In the genomic region with DNA sequence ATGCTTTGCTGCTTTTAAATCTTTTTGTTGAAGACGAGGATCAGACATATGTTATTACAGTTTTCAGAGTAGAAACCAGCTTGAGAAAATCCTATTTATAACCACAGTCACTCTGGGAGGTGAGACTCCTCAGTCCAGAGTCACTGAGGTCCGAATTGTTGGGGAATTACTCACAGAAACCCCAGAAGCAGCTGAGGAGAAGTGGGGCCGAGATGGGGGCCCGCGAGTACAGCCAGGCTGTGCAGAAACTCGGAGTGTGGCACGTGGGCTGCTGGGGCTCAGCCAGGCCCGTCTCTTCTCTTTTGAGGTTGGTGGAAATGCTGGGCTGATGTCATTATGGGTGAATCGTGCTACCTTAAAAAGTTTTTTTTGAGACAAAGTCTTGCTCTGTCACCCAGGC, we compare ENCODE assay signal across 22 cellular contexts. TPM values are rescaled to one million over a fixed set of nuclear protein-coding genes. Genes with fewer than 3 reads are reported as not detected.
DNase-seq lines count a peak whose midpoint lies in the region; ATAC-seq and TF ChIP-seq lines count a peak whose summit lies in the region.
"Had no signal": no experiment of that assay in that cellular context is flagged by ENCODE, and none has a peak within 500 bp of the region (broad histone marks: within the 10 kb centered on the region; RNA-seq: fewer than 3 reads in every experiment).

No MANE protein-coding gene starts in this region.

- H3K4me3 ChIP-seq in smooth muscle cell = no peak overlapping the region
- H3K4me3 ChIP-seq in tibial nerve = no peak overlapping the region
- H3K4me3 ChIP-seq: psoas muscle had no signal

- TF ChIP-seq POLR2A in tibial nerve (IDR thresholded peaks at IDR 0.05) = no peak

- peak overlapping the region; percentile 39 for H3K27ac ChIP-seq in smooth muscle cell (ENCODE audit: low read depth)
- H3K27ac ChIP-seq in tibial nerve = no peak overlapping the region
- H3K27ac ChIP-seq: psoas muscle had no signal

- WGBS in smooth muscle cell (ENCODE audit: low lambda C conversion rate) = 53% methylated on average over 8 of the region's 9 CpGs
- 70 to 71% methylated on average over 9 of the region's 9 CpGs for WGBS in tibial nerve, 2 donors

- H3K4me1 ChIP-seq in smooth muscle cell (ENCODE audit: low read depth) (peaks cover 5% of the 10 kb centered on the region), tibial nerve (peaks cover 0 to 15% (median 0%) of the 10 kb centered on the region in 4 donors)
- H3K4me1 ChIP-seq: psoas muscle had no signal

- no peak overlapping the region for H3K4me2 ChIP-seq in smooth muscle cell

- peak; percentile 74 for DNase-seq in GM03348 (ENCODE audit: low spot score)
- peak; percentile 57 for DNase-seq in RKO (ENCODE audit: low spot score)
- peak; percentile 23 for DNase-seq in fibroblast of peridontal ligament (ENCODE audit: extremely low read depth)
- no peak for DNase-seq in smooth muscle cell (lab: John Stamatoyannopoulos, UW; ENCODE audit: unreplicated experiment)
- no peak for DNase-seq in NCI-H2107 treated with DMSO at 0.1 percent for 48 hours (lab: John Stamatoyannopoulos, UW; ENCODE audit: unreplicated experiment)
- no peak for DNase-seq in nucleus accumbens (lab: John Stamatoyannopoulos, UW)
- DNase-seq in tibial nerve (ENCODE audit: low spot score in 2 of 2) = no peak
- DNase-seq: activated B cell treated with CpG ODN at 0.5 μM for 24 hours; activated CD8-positive, alpha-beta memory T cell treated with anti-CD3 and anti-CD28 coated beads for 24 hours; anterior cingulate cortex; DMS79 treated with DMSO at 0.1 percent for 48 hours; dorsolateral prefrontal cortex; GOT3; left ventricle myocardium superior; naive thymus-derived CD8-positive, alpha-beta T cell; psoas muscle; substantia nigra had no signal

- H3K9me3 ChIP-seq in smooth muscle cell (replicated peaks; ENCODE audit: low read depth) = no peaks in the 10 kb centered on the region
- peaks cover 0 to 6% (median 0%) of the 10 kb centered on the region in 4 donors for H3K9me3 ChIP-seq in tibial nerve
- H3K9me3 ChIP-seq: psoas muscle had no signal

- no peaks in the 10 kb centered on the region for H4K20me1 ChIP-seq in smooth muscle cell (ENCODE audit: low read depth)

- H3K79me2 ChIP-seq in smooth muscle cell (ENCODE audit: low read depth) = no peaks in the 10 kb centered on the region

- no peaks in the 10 kb centered on the region for H3F3A ChIP-seq in smooth muscle cell (ENCODE audit: low read depth)

- TF ChIP-seq CTCF in smooth muscle cell (IDR thresholded peaks at IDR 0.05; ENCODE audit: borderline replicate concordance, insufficient read depth, poor library complexity, severe bottlenecking) (no peak), tibial nerve (IDR thresholded peaks at IDR 0.05) (no peak)

- ATAC-seq in GM19467 (IDR thresholded peaks at IDR 0.05; ENCODE audit: unreplicated experiment) = no peak
- ATAC-seq: HepG2; left ventricle myocardium superior; naive thymus-derived CD8-positive, alpha-beta T cell; psoas muscle had no signal

- no peak for TF ChIP-seq EP300 in tibial nerve (IDR thresholded peaks at IDR 0.05)

- no peak overlapping the region for H3K9ac ChIP-seq in smooth muscle cell (ENCODE audit: low read depth)

- no peaks in the 10 kb centered on the region for H3K27me3 ChIP-seq in smooth muscle cell (ENCODE audit: low read depth)
- H3K27me3 ChIP-seq in tibial nerve = peaks cover 1 to 66% of the 10 kb centered on the region in 2 donors

- H2AFZ ChIP-seq in smooth muscle cell (ENCODE audit: low read depth) = no peak overlapping the region

- H3K36me3 ChIP-seq in smooth muscle cell (ENCODE audit: low read depth) (no peaks in the 10 kb centered on the region), tibial nerve (no peaks in the 10 kb centered on the region)

RNA-seq across cellular contexts. Expression of a gene that starts 14.4 kb away (rescaled TPM):
- total RNA-seq in smooth muscle cell = not detected in 2 replicates
- not detected in 2 replicates for polyA plus RNA-seq in smooth muscle cell
- total RNA-seq in tibial nerve = not detected
- total RNA-seq: activated B cell treated with CpG ODN at 0.5 μM for 24 hours; activated T-helper 2 cell treated with anti-CD3 and anti-CD28 coated beads, Interferon-gamma antibody, Interleukin-2, Interleukin-4, amounts not matched to agents 10 μg/mL and 5 μg/mL and 100 μg/mL, durations not matched to agents 14 hours and 24 hours and 36 hours; CD4-positive, alpha-beta memory T cell; HepG2; left ventricle myocardium superior; naive thymus-derived CD8-positive, alpha-beta T cell; psoas muscle; T-helper 1 cell treated with Interleukin-12 subunit alpha and Interleukin-12 subunit beta and Interleukin-4 antibody, amounts not matched to agents 30 ng/mL and 1 ng/mL, for 36 hours had no signal
- polyA plus RNA-seq: CD4-positive, alpha-beta memory T cell; HepG2; naive thymus-derived CD8-positive, alpha-beta T cell; psoas muscle had no signal

RNA-seq across cellular contexts. Expression of a gene that starts 26.6 kb away (rescaled TPM):
- total RNA-seq in smooth muscle cell (11.4 and 27.2 TPM in 2 replicates), tibial nerve (10 to 100 TPM in 3 of 4 donors, 1 to 10 TPM in 1; 6.1 to 57.5 (median 17.7) TPM)
- polyA plus RNA-seq in smooth muscle cell = 33.2 and 39.8 TPM in 2 replicates

RNA-seq across cellular contexts. Expression of a gene that starts 26.8 kb away (rescaled TPM):
- total RNA-seq in smooth muscle cell (7.8 and 20.8 TPM in 2 replicates), tibial nerve (10 to 100 TPM in 3 of 4 donors, 1 to 10 TPM in 1; 8.5 to 18.3 (median 12.5) TPM)
- 20.8 and 27.4 TPM in 2 replicates for polyA plus RNA-seq in smooth muscle cell

RNA-seq across cellular contexts. Expression of a gene that starts 54.4 kb away (rescaled TPM):
- total RNA-seq in smooth muscle cell (0.18 and 3.7 TPM in 2 replicates), tibial nerve (1 to 10 TPM in 1 of 4 donors, not detected in 3; 1.5 TPM)
- polyA plus RNA-seq in smooth muscle cell = 0.26 and 1.2 TPM in 2 replicates
- total RNA-seq: activated B cell treated with CpG ODN at 0.5 μM for 24 hours; activated T-helper 2 cell treated with anti-CD3 and anti-CD28 coated beads, Interferon-gamma antibody, Interleukin-2, Interleukin-4, amounts not matched to agents 10 μg/mL and 5 μg/mL and 100 μg/mL, durations not matched to agents 14 hours and 24 hours and 36 hours; CD4-positive, alpha-beta memory T cell; naive thymus-derived CD8-positive, alpha-beta T cell; T-helper 1 cell treated with Interleukin-12 subunit alpha and Interleukin-12 subunit beta and Interleukin-4 antibody, amounts not matched to agents 30 ng/mL and 1 ng/mL, for 36 hours had no signal
- polyA plus RNA-seq: CD4-positive, alpha-beta memory T cell; naive thymus-derived CD8-positive, alpha-beta T cell had no signal

Comparison
In these comparisons a context has a peak if more than half of its experiments do, and no peak if none do; other contexts are left out.
1. DNase-seq: peak in GM03348 (single experiment), RKO (single experiment) and fibroblast of peridontal ligament (single experiment); none in smooth muscle cell (single experiment), NCI-H2107 treated with DMSO at 0.1 percent for 48 hours (single experiment), nucleus accumbens (0 of 56) and tibial nerve (0 of 2).